Comparison of ENCODE assay signal across 8 cellular contexts in the genomic region with DNA sequence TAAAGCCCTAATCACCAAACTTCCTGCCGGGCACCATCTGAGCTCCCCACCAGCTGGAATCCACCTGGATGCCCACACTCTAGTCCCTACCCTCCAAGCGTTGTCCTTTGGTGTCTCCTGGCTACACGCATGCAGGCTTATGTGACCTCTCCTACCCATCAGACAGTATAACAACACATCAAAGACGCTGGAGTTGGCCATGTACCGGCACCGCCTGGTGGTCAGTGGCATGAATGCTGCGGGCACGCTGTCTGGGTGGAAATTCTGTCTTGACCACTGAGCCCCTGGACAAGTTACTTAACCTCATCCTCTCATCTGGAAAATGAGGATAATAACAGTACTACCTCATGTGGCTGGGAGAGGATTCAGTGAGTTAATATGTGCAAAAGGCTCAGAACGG. TPM values are rescaled to one million over a fixed set of nuclear protein-coding genes. Genes with fewer than 3 reads are reported as not detected.
DNase-seq lines count a peak whose midpoint lies in the region; ATAC-seq, FAIRE-seq and TF ChIP-seq lines count a peak whose summit lies in the region.

No MANE protein-coding gene starts in this region.

- POLR2A ChIA-PET in A549 (lab: Yijun Ruan, JAX), result no interaction called here

- in situ Hi-C loops in SK-MEL-5 (cut with HindIII; ENCODE audit: low pct_unique_long_range_greater_than_20kb, low sequenced_read_pairs), result no loop called here

- FAIRE-seq in A549 (lab: Jason Lieb, UNC) (no peak), D721Med (lab: Jason Lieb, UNC) (no peak)

- no peaks in the 10 kb centered on the region for H3K9me3 ChIP-seq in A549

- TF ChIP-seq EP300 in A549 (IDR thresholded peaks at IDR 0.05), result no peak

- TF ChIP-seq POLR2A in A549 (IDR thresholded peaks at IDR 0.05; ENCODE audit: low read length), result no peak

- H3K27ac ChIP-seq in A549, result 0 out of 6 replicates have a peak overlapping the region, but pooled peaks of 1 of the 2 experiments have one; percentile 4

- peak; percentile 87 to 93 for ATAC-seq in A549

- TF ChIP-seq RAD21 in A549 (conservative IDR thresholded peaks at IDR 0.05 in 1 of 2, IDR thresholded peaks at IDR 0.05 in 1 of 2), result peak; percentile 43 to 58; a peak in 4 of 5 replicates

- no peak overlapping the region for H3K4me2 ChIP-seq in A549

- 76% methylated on average over 9 of the region's 9 CpGs for WGBS in A549 (ENCODE audit: missing lambda C conversion rate)

- H3K4me3 ChIP-seq in A549 (no peak overlapping the region), fibroblast of villous mesenchyme (ENCODE audit: low read depth, low read length) (no peak overlapping the region)

- DNase-seq in A549 (ENCODE audit: low read depth in 1 of 2, low spot score in 1 of 2) (peak; percentile 47 to 70), ELR (ENCODE audit: low read depth) (peak; percentile 46), SK-MEL-5 (ENCODE audit: low read depth, low spot score) (peak; percentile 68), fibroblast of villous mesenchyme (ENCODE audit: low read depth) (no peak), globus pallidus (ENCODE audit: low spot score) (no peak), D721Med (ENCODE audit: insufficient read length, low spot score) (no peak), NCI-H1930 (lab: John Stamatoyannopoulos, UW) (no peak)
- no peak for DNase-seq in central memory CD4-positive, alpha-beta T cell

- H3K4me1 ChIP-seq in A549, result peaks cover 20% of the 10 kb centered on the region

- TF ChIP-seq CTCF in A549 (IDR thresholded peaks at IDR 0.05) (peak; percentile 42; the same call in 2 of the 3 replicates), fibroblast of villous mesenchyme (IDR thresholded peaks at IDR 0.05; ENCODE audit: insufficient read depth, low read depth, low read length) (peak; percentile 57), D721Med (IDR thresholded peaks at IDR 0.05; ENCODE audit: insufficient read depth, missing control alignments) (no peak)

- CTCF ChIA-PET in A549 (lab: Yijun Ruan, JAX), result interaction anchor here (0.8 to 10.5 kb wide), 11 partner anchors 9 to 124 kb away, joined by 3 to 53 read pairs (median 4); partner anchors contain the start of genes TBC1D2 and TRIM14

TF ChIP-seq in A549, 52 proteins besides CTCF, POLR2A, EP300 and RAD21:
- TF ChIP-seq SMC3 (IDR thresholded peaks at IDR 0.05) (peak; percentile 50), NPAS2 (CRISPR knock-in tag; IDR thresholded peaks at IDR 0.05; ENCODE audit: borderline replicate concordance) (no peak)

RNA-seq across cellular contexts. Expression of gene CORO2A, which starts 23.4 kb away (rescaled TPM):
- 2.0 and 3.1 TPM in 2 replicates for polyA plus RNA-seq in A549 (2011; rRNA removed)
- polyA plus RNA-seq in A549 (2012; cell fraction: cytosol; rRNA removed), result 0.42 and 0.53 TPM in 2 replicates
- polyA plus RNA-seq in A549 (2012; cell fraction: nucleus; rRNA removed), result 0.29 and 0.31 TPM in 2 replicates
- polyA plus RNA-seq in A549 (2017; fragmentation: RNase III; extraction: RNeasy Plus Mini Kit Qiagen cat#74134 plus additional on column Dnase treatment), result 0.42 to 0.50 TPM (median 0.49 TPM) in 3 replicates
- 2.4 and 4.8 TPM in 2 replicates for polyA minus RNA-seq in A549 (2011; rRNA and poly(A)+ RNA removed)
- total RNA-seq in SK-MEL-5 (2014; rRNA removed; shearing (Covaris generic)), result 0.96 and 1.6 TPM in 2 replicates
- polyA plus RNA-seq in SK-MEL-5 (2015; cell fraction: cytosol; rRNA removed), result 1.1 and 2.1 TPM in 2 replicates
- polyA plus RNA-seq in SK-MEL-5 (2015; cell fraction: nucleus; rRNA removed), result 0.42 and 0.47 TPM in 2 replicates
- 0.32 and 2.2 TPM in 2 replicates for total RNA-seq in fibroblast of villous mesenchyme

RNA-seq across cellular contexts. Expression of gene TBC1D2, which starts 39.6 kb away (rescaled TPM):
- 3.3 and 4.1 TPM in 2 replicates for polyA plus RNA-seq in A549 (2011; rRNA removed)
- polyA plus RNA-seq in A549 (2012; cell fraction: cytosol; rRNA removed), result 4.1 and 4.6 TPM in 2 replicates
- polyA plus RNA-seq in A549 (2012; cell fraction: nucleus; rRNA removed), result 11.3 and 11.9 TPM in 2 replicates
- polyA plus RNA-seq in A549 (2017; fragmentation: RNase III; extraction: RNeasy Plus Mini Kit Qiagen cat#74134 plus additional on column Dnase treatment), result 6.5 to 7.5 TPM (median 7.3 TPM) in 3 replicates
- 5.4 and 6.4 TPM in 2 replicates for polyA minus RNA-seq in A549 (2011; rRNA and poly(A)+ RNA removed)
- 1.5 and 2.0 TPM in 2 replicates for total RNA-seq in SK-MEL-5 (2014; rRNA removed; shearing (Covaris generic))
- polyA plus RNA-seq in SK-MEL-5 (2015; cell fraction: cytosol; rRNA removed), result 2.7 and 5.4 TPM in 2 replicates
- 4.5 and 7.9 TPM in 2 replicates for polyA plus RNA-seq in SK-MEL-5 (2015; cell fraction: nucleus; rRNA removed)
- total RNA-seq in fibroblast of villous mesenchyme, result 56.4 and 78.6 TPM in 2 replicates

Comparison
In these comparisons a context has a peak if more than half of its experiments do, and no peak if none do; other contexts are left out.
1. DNase-seq: peak in A549 (2 of 2), ELR (single experiment) and SK-MEL-5 (single experiment); none in fibroblast of villous mesenchyme (single experiment), globus pallidus (single experiment), D721Med (single experiment), central memory CD4-positive, alpha-beta T cell (single experiment) and NCI-H1930 (0 of 2).
2. RNA of gene TBC1D2, which starts 39.6 kb away (total RNA-seq): 56.4 to 78.6 TPM in fibroblast of villous mesenchyme; 1.5 to 2.0 TPM in SK-MEL-5; every median in the first group is over 10 times any median in the second.